Comparison of ENCODE assay signal across 1 cellular context in the genomic region with DNA sequence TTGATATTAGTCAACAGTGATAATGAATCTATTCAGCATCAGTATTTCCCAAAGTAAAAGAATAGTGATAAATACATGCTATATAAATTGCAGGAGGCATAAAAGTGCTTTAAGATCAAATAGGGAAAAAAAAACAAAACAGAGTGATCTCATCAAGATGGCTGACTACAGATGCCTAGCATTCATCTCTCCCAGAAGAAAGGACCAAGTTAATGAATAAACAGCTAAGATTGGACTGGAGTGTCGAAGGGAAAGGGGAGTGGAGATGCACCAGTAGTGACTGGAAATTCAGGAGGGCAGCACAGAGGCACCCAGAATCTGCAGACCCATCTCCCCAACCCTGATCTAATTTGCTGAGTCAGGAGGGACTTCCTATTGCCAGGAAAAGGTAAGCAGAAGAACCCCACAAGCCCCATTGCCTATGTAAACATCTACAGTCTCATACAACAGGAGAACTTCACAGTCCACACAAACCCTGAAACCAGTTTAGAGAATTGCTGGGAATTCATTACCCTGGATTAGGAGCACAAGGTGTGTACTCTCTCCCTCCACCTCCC.
TF ChIP-seq lines count a peak whose summit lies in the region.

No MANE protein-coding gene starts in this region.

TF ChIP-seq in GM23338, 12 proteins besides CTCF, POLR2A, EP300 and RAD21:
- TF ChIP-seq CREB1 (CRISPR knock-in tag; IDR thresholded peaks at IDR 0.05; ENCODE audit: low read depth) = no peak
- TF ChIP-seq, protein P1, sequence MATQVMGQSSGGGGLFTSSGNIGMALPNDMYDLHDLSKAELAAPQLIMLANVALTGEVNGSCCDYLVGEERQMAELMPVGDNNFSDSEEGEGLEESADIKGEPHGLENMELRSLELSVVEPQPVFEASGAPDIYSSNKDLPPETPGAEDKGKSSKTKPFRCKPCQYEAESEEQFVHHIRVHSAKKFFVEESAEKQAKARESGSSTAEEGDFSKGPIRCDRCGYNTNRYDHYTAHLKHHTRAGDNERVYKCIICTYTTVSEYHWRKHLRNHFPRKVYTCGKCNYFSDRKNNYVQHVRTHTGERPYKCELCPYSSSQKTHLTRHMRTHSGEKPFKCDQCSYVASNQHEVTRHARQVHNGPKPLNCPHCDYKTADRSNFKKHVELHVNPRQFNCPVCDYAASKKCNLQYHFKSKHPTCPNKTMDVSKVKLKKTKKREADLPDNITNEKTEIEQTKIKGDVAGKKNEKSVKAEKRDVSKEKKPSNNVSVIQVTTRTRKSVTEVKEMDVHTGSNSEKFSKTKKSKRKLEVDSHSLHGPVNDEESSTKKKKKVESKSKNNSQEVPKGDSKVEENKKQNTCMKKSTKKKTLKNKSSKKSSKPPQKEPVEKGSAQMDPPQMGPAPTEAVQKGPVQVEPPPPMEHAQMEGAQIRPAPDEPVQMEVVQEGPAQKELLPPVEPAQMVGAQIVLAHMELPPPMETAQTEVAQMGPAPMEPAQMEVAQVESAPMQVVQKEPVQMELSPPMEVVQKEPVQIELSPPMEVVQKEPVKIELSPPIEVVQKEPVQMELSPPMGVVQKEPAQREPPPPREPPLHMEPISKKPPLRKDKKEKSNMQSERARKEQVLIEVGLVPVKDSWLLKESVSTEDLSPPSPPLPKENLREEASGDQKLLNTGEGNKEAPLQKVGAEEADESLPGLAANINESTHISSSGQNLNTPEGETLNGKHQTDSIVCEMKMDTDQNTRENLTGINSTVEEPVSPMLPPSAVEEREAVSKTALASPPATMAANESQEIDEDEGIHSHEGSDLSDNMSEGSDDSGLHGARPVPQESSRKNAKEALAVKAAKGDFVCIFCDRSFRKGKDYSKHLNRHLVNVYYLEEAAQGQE (IDR thresholded peaks at IDR 0.05; ENCODE audit: unreplicated experiment) = no peak
- no peak for TF ChIP-seq POLR2AphosphoS5 (IDR thresholded peaks at IDR 0.05; ENCODE audit: low read depth)
- no peak for TF ChIP-seq ZNF331 (CRISPR knock-in tag; IDR thresholded peaks at IDR 0.05; ENCODE audit: low read depth)
- TF ChIP-seq STAT1 (IDR thresholded peaks at IDR 0.05; ENCODE audit: unreplicated experiment) = no peak
- no peak for TF ChIP-seq ETS1 (IDR thresholded peaks at IDR 0.05)
- TF ChIP-seq, protein P2, sequence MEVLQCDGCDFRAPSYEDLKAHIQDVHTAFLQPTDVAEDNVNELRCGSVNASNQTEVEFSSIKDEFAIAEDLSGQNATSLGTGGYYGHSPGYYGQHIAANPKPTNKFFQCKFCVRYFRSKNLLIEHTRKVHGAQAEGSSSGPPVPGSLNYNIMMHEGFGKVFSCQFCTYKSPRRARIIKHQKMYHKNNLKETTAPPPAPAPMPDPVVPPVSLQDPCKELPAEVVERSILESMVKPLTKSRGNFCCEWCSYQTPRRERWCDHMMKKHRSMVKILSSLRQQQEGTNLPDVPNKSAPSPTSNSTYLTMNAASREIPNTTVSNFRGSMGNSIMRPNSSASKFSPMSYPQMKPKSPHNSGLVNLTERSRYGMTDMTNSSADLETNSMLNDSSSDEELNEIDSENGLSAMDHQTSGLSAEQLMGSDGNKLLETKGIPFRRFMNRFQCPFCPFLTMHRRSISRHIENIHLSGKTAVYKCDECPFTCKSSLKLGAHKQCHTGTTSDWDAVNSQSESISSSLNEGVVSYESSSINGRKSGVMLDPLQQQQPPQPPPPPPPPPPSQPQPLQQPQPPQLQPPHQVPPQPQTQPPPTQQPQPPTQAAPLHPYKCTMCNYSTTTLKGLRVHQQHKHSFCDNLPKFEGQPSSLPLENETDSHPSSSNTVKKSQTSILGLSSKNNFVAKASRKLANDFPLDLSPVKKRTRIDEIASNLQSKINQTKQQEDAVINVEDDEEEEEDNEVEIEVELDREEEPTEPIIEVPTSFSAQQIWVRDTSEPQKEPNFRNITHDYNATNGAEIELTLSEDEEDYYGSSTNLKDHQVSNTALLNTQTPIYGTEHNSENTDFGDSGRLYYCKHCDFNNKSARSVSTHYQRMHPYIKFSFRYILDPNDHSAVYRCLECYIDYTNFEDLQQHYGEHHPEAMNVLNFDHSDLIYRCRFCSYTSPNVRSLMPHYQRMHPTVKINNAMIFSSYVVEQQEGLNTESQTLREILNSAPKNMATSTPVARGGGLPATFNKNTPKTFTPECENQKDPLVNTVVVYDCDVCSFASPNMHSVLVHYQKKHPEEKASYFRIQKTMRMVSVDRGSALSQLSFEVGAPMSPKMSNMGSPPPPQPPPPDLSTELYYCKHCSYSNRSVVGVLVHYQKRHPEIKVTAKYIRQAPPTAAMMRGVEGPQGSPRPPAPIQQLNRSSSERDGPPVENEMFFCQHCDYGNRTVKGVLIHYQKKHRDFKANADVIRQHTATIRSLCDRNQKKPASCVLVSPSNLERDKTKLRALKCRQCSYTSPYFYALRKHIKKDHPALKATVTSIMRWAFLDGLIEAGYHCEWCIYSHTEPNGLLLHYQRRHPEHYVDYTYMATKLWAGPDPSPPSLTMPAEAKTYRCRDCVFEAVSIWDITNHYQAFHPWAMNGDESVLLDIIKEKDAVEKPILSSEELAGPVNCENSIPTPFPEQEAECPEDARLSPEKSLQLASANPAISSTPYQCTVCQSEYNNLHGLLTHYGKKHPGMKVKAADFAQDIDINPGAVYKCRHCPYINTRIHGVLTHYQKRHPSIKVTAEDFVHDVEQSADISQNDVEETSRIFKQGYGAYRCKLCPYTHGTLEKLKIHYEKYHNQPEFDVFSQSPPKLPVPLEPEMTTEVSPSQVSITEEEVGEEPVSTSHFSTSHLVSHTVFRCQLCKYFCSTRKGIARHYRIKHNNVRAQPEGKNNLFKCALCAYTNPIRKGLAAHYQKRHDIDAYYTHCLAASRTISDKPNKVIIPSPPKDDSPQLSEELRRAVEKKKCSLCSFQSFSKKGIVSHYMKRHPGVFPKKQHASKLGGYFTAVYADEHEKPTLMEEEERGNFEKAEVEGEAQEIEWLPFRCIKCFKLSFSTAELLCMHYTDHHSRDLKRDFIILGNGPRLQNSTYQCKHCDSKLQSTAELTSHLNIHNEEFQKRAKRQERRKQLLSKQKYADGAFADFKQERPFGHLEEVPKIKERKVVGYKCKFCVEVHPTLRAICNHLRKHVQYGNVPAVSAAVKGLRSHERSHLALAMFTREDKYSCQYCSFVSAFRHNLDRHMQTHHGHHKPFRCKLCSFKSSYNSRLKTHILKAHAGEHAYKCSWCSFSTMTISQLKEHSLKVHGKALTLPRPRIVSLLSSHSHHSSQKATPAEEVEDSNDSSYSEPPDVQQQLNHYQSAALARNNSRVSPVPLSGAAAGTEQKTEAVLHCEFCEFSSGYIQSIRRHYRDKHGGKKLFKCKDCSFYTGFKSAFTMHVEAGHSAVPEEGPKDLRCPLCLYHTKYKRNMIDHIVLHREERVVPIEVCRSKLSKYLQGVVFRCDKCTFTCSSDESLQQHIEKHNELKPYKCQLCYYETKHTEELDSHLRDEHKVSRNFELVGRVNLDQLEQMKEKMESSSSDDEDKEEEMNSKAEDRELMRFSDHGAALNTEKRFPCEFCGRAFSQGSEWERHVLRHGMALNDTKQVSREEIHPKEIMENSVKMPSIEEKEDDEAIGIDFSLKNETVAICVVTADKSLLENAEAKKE (CRISPR knock-in tag; IDR thresholded peaks at IDR 0.05) = no peak
- no peak for TF ChIP-seq EZH2phosphoT487 (IDR thresholded peaks at IDR 0.05; ENCODE audit: unreplicated experiment)
- TF ChIP-seq JUNB (IDR thresholded peaks at IDR 0.05; ENCODE audit: unreplicated experiment) = no peak
- no peak for TF ChIP-seq NANOG (IDR thresholded peaks at IDR 0.05; ENCODE audit: borderline replicate concordance)
- TF ChIP-seq EZH2 (IDR thresholded peaks at IDR 0.05; ENCODE audit: low read depth, unreplicated experiment) = no peak
- TF ChIP-seq ZNF114 (CRISPR knock-in tag; IDR thresholded peaks at IDR 0.05) = no peak
